Comparison of ENCODE assay signal across 2 cellular contexts in the genomic region with DNA sequence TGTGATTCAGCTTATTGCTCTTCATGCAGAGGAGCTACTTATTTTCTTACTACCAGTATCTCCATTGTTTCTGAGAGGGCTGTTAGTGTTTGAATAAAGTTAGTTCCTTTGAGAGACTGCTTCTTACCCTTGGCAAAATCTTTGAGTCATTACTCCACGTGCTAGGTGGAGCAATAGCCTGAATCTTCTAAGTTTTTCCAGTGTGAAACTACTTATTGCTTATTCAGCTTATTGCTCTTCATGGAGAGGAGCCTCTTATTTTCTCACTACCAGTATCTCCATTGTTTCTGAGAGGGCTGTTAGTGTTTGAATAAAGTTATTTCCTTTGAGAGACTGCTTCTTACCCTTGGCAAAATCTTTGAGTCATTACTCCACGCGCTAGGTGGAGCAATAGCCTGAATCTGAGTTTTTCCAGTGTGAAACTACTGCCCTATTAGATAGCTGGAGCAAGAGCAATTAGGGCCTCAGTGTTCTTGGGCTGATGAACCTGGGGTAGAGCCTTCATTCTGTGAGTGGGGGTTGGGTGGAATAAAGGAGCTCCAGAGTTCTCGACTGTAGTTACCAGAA.
TF ChIP-seq lines count a peak whose summit lies in the region.

No MANE protein-coding gene starts in this region.

TF ChIP-seq in SK-N-SH, 30 proteins besides CTCF, POLR2A, EP300 and RAD21 (continued from another document):
- TF ChIP-seq, protein P1, sequence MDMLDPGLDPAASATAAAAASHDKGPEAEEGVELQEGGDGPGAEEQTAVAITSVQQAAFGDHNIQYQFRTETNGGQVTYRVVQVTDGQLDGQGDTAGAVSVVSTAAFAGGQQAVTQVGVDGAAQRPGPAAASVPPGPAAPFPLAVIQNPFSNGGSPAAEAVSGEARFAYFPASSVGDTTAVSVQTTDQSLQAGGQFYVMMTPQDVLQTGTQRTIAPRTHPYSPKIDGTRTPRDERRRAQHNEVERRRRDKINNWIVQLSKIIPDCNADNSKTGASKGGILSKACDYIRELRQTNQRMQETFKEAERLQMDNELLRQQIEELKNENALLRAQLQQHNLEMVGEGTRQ (IDR thresholded peaks at IDR 0.05; ENCODE audit: borderline replicate concordance, low read depth, low read length), result no peak

TF ChIP-seq in SK-N-SH treated with all-trans-retinoic acid at 6 μM for 48 hours, 23 proteins besides CTCF, POLR2A, EP300 and RAD21 (continued from another document):
- TF ChIP-seq, protein P2, sequence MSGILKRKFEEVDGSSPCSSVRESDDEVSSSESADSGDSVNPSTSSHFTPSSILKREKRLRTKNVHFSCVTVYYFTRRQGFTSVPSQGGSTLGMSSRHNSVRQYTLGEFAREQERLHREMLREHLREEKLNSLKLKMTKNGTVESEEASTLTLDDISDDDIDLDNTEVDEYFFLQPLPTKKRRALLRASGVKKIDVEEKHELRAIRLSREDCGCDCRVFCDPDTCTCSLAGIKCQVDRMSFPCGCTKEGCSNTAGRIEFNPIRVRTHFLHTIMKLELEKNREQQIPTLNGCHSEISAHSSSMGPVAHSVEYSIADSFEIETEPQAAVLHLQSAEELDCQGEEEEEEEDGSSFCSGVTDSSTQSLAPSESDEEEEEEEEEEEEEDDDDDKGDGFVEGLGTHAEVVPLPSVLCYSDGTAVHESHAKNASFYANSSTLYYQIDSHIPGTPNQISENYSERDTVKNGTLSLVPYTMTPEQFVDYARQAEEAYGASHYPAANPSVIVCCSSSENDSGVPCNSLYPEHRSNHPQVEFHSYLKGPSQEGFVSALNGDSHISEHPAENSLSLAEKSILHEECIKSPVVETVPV (CRISPR knock-in tag; IDR thresholded peaks at IDR 0.05), result no peak
- TF ChIP-seq, protein P3, sequence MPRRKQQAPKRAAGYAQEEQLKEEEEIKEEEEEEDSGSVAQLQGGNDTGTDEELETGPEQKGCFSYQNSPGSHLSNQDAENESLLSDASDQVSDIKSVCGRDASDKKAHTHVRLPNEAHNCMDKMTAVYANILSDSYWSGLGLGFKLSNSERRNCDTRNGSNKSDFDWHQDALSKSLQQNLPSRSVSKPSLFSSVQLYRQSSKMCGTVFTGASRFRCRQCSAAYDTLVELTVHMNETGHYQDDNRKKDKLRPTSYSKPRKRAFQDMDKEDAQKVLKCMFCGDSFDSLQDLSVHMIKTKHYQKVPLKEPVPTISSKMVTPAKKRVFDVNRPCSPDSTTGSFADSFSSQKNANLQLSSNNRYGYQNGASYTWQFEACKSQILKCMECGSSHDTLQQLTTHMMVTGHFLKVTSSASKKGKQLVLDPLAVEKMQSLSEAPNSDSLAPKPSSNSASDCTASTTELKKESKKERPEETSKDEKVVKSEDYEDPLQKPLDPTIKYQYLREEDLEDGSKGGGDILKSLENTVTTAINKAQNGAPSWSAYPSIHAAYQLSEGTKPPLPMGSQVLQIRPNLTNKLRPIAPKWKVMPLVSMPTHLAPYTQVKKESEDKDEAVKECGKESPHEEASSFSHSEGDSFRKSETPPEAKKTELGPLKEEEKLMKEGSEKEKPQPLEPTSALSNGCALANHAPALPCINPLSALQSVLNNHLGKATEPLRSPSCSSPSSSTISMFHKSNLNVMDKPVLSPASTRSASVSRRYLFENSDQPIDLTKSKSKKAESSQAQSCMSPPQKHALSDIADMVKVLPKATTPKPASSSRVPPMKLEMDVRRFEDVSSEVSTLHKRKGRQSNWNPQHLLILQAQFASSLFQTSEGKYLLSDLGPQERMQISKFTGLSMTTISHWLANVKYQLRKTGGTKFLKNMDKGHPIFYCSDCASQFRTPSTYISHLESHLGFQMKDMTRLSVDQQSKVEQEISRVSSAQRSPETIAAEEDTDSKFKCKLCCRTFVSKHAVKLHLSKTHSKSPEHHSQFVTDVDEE (CRISPR knock-in tag; IDR thresholded peaks at IDR 0.05), result no peak
- no peak for TF ChIP-seq ZC3H10 (CRISPR knock-in tag; IDR thresholded peaks at IDR 0.05)
- no peak for TF ChIP-seq PPARA (CRISPR knock-in tag; IDR thresholded peaks at IDR 0.05; ENCODE audit: borderline replicate concordance)
- no peak for TF ChIP-seq GLIS3 (CRISPR knock-in tag; IDR thresholded peaks at IDR 0.05)
- TF ChIP-seq SNAI2 (CRISPR knock-in tag; IDR thresholded peaks at IDR 0.05), result no peak
- TF ChIP-seq ZNF70 (CRISPR knock-in tag; IDR thresholded peaks at IDR 0.05), result no peak
- TF ChIP-seq ZFP3 (CRISPR knock-in tag; IDR thresholded peaks at IDR 0.05), result no peak
- TF ChIP-seq, protein P4, sequence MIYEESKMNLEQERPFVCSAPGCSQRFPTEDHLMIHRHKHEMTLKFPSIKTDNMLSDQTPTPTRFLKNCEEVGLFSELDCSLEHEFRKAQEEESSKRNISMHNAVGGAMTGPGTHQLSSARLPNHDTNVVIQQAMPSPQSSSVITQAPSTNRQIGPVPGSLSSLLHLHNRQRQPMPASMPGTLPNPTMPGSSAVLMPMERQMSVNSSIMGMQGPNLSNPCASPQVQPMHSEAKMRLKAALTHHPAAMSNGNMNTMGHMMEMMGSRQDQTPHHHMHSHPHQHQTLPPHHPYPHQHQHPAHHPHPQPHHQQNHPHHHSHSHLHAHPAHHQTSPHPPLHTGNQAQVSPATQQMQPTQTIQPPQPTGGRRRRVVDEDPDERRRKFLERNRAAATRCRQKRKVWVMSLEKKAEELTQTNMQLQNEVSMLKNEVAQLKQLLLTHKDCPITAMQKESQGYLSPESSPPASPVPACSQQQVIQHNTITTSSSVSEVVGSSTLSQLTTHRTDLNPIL (CRISPR knock-in tag; IDR thresholded peaks at IDR 0.05; ENCODE audit: low read depth), result no peak
- no peak for TF ChIP-seq ZNF8 (CRISPR knock-in tag; IDR thresholded peaks at IDR 0.05)
TF ChIP-seq in SK-N-SH treated with all-trans-retinoic acid at 6 μM for 48 hours: peak in this region for 0.
